In the genomic region with DNA sequence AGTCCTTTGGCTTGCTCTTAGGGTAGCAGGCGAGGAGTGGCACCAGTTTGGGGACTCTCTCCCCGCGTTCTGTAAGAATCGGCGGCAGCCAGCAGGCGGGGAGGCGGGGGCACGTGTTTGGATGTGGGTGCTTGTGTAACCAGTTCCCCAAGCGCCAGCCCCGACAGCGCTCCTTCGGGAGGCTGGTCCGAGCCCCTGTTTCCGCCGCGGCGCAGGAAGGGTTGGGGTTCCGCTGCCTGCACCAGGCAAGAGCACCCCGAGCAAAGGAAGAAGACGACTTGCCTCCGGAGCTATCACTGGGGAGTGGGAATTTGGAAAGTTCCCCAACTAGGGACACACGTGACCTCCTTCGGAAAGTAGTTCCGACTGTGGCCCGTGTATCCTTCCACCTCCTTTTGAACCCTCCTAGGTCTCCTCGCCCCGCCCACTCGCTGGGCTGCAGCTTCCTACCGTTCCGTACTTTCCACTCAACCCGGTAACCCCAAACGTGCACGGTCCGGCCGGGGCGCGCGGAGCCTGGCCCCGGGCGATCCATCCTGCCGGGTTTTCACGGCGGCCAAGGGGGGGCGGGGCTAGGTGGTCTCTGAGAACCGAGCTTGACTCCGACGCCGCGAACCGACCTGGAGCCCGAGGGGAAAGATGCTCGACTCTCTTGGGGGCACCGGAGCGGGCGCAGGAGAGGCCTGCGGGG, we compare ENCODE assay signal across 8 cellular contexts. TPM values are rescaled to one million over a fixed set of nuclear protein-coding genes. Genes with fewer than 3 reads are reported as not detected.
DNase-seq lines count a peak whose midpoint lies in the region; ATAC-seq and TF ChIP-seq lines count a peak whose summit lies in the region.

No MANE protein-coding gene starts in this region.

- TF ChIP-seq POLR2A in GM15510 (IDR thresholded peaks at IDR 0.05; ENCODE audit: borderline replicate concordance, extremely low read depth, insufficient read length): peak; percentile 79

- DNase-seq in A172 (ENCODE audit: low spot score) (peak; percentile 94), NCI-H2171 (lab: John Stamatoyannopoulos, UW) (peak; percentile 90), kidney glomerular epithelial cell (lab: John Stamatoyannopoulos, UW) (peak; percentile 97)
- DNase-seq in activated CD4-positive, alpha-beta T cell treated with anti-CD3 and anti-CD28 coated beads for 4 hours: peak; percentile 93 to 94
- DNase-seq in stimulated activated CD4-positive, alpha-beta T cell treated with anti-CD3 and anti-CD28 coated beads, Interleukin-15, amount 100 ng/mL, for 24 hours: peak; percentile 95

- H3K27ac ChIP-seq in cingulate gyrus (ENCODE audit: low read depth, low read length): peak overlapping the region; percentile 95

- ATAC-seq in HG02885 (IDR thresholded peaks at IDR 0.05; ENCODE audit: poor library complexity, unreplicated experiment): peak; percentile 66

RNA-seq across cellular contexts. Expression of a gene that starts 1.2 kb away (rescaled TPM):
- total RNA-seq in A172 (2014; rRNA removed; shearing (Covaris generic)): 0.41 and 0.43 TPM in 2 replicates

RNA-seq across cellular contexts. Expression of a gene that starts 1.3 kb away (rescaled TPM):
- total RNA-seq in A172 (2014; rRNA removed; shearing (Covaris generic)): 11.3 and 11.6 TPM in 2 replicates

RNA-seq across cellular contexts. Expression of a gene that starts 44.1 kb away (rescaled TPM):
- 62.9 TPM in 2 replicates for total RNA-seq in A172 (2014; rRNA removed; shearing (Covaris generic))

Comparison
In these comparisons a context has a peak if more than half of its experiments do, and no peak if none do; other contexts are left out.
1. Peak in every context shown above with its lines: DNase-seq, ATAC-seq and H3K27ac ChIP-seq.